Comparison of ENCODE assay signal across 1 cellular context in genomic region chr5:158570502-158570901, GRCh38.
TF ChIP-seq lines count a peak whose summit lies in the region.

No MANE protein-coding gene starts in this region.

TF ChIP-seq in HepG2, 621 proteins besides CTCF, POLR2A, EP300 and RAD21 (continued from another document):
- TF ChIP-seq ZNF318 (CRISPR knock-in tag; IDR thresholded peaks at IDR 0.05) (no peak), HOXA9 (CRISPR knock-in tag; IDR thresholded peaks at IDR 0.05; ENCODE audit: borderline replicate concordance) (no peak), PLSCR1 (CRISPR knock-in tag; IDR thresholded peaks at IDR 0.05; ENCODE audit: borderline replicate concordance) (no peak), SIX4 (CRISPR knock-in tag; IDR thresholded peaks at IDR 0.05) (no peak), PLRG1 (conservative IDR thresholded peaks at IDR 0.05) (no peak)
- TF ChIP-seq, protein P1, sequence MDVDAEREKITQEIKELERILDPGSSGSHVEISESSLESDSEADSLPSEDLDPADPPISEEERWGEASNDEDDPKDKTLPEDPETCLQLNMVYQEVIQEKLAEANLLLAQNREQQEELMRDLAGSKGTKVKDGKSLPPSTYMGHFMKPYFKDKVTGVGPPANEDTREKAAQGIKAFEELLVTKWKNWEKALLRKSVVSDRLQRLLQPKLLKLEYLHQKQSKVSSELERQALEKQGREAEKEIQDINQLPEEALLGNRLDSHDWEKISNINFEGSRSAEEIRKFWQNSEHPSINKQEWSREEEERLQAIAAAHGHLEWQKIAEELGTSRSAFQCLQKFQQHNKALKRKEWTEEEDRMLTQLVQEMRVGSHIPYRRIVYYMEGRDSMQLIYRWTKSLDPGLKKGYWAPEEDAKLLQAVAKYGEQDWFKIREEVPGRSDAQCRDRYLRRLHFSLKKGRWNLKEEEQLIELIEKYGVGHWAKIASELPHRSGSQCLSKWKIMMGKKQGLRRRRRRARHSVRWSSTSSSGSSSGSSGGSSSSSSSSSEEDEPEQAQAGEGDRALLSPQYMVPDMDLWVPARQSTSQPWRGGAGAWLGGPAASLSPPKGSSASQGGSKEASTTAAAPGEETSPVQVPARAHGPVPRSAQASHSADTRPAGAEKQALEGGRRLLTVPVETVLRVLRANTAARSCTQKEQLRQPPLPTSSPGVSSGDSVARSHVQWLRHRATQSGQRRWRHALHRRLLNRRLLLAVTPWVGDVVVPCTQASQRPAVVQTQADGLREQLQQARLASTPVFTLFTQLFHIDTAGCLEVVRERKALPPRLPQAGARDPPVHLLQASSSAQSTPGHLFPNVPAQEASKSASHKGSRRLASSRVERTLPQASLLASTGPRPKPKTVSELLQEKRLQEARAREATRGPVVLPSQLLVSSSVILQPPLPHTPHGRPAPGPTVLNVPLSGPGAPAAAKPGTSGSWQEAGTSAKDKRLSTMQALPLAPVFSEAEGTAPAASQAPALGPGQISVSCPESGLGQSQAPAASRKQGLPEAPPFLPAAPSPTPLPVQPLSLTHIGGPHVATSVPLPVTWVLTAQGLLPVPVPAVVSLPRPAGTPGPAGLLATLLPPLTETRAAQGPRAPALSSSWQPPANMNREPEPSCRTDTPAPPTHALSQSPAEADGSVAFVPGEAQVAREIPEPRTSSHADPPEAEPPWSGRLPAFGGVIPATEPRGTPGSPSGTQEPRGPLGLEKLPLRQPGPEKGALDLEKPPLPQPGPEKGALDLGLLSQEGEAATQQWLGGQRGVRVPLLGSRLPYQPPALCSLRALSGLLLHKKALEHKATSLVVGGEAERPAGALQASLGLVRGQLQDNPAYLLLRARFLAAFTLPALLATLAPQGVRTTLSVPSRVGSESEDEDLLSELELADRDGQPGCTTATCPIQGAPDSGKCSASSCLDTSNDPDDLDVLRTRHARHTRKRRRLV (CRISPR knock-in tag; IDR thresholded peaks at IDR 0.05): no peak
